Comparison of ENCODE assay signal across 16 cellular contexts in the genomic region with DNA sequence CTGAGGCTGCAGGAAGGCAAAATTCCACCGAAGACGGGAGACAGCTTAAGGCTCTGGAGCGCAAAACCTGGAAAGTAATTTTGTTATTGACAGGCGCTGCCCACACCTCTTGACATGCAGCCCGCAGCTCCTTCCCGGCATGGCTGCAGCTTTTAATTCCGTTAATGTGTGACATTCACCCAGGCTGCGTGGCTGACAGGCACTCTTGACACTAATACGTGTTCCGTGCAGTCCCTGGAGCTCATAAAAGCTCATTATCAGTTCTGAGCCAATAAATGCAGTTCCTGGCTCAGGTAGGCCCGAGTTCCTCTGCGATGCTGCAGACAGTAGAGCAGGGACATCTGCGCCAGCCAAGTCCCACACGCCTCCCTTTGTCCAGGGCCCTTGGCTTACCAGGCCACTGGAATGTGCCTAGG. TPM values are rescaled to one million over a fixed set of nuclear protein-coding genes. Genes with fewer than 3 reads are reported as not detected.
DNase-seq lines count a peak whose midpoint lies in the region; ATAC-seq and TF ChIP-seq lines count a peak whose summit lies in the region.
"Had no signal": no experiment of that assay in that cellular context is flagged by ENCODE, and none has a peak within 500 bp of the region (broad histone marks: within the 10 kb centered on the region; RNA-seq: fewer than 3 reads in every experiment).

No MANE protein-coding gene starts in this region.

- TF ChIP-seq POLR2A in body of pancreas (IDR thresholded peaks at IDR 0.05) = no peak

- WGBS in H9 (ENCODE audit: extremely low coverage, insufficient read length, low lambda C conversion rate) = no CpG with 5 or more reads among the region's 14 CpGs
- 76 to 77% methylated on average over 12 to 14 of the region's 14 CpGs for WGBS in body of pancreas, 2 donors

- H2BK12ac ChIP-seq in H9 (ENCODE audit: insufficient read length, low read depth, low read length) = no peak overlapping the region

- no peak overlapping the region for H2BK120ac ChIP-seq in H9 (ENCODE audit: low read depth, low read length, poor library complexity, severe bottlenecking)

- H2AK5ac ChIP-seq in H9 (ENCODE audit: insufficient read length, low read length) = no peak overlapping the region

- no peaks in the 10 kb centered on the region for H3K79me1 ChIP-seq in H9 (ENCODE audit: insufficient read depth, low read depth, low read length, poor library complexity, severe bottlenecking)

- no peak overlapping the region for H3K18ac ChIP-seq in H9 (ENCODE audit: insufficient read length, low read depth, low read length)

- peak overlapping the region in 1 of 3 experiments; percentile 71; a peak in 3 of 7 replicates for H3K27ac Mint-ChIP-seq in H9
- H3K27ac Mint-ChIP-seq in progenitor cell of endocrine pancreas = peak overlapping the region; percentile 63
- H3K27ac Mint-ChIP-seq: naive B cell; stimulated activated naive CD8-positive, alpha-beta T cell treated with anti-CD3 and anti-CD28 coated beads, Interleukin-15, Interleukin-2, amounts not matched to agents 100 ng/mL and 50 ng/mL, for 24 hours had no signal

- H3K23ac ChIP-seq in H9 (ENCODE audit: insufficient read length, low read depth, low read length) = no peak overlapping the region

- DNase-seq in H9 (peak; percentile 29), caudate nucleus (lab: John Stamatoyannopoulos, UW) (peak in 40 of 61 donors; percentile 8 to 91 (median 44)), left ventricle myocardium superior (peak; percentile 65), progenitor cell of endocrine pancreas (ENCODE audit: low spot score, unreplicated experiment) (no peak), body of pancreas (no peak), cortex of kidney (lab: John Stamatoyannopoulos, UW) (no peak)
- DNase-seq: activated naive CD4-positive, alpha-beta T cell; GF-D8; MM.1S; naive B cell had no signal

- peaks cover 8 to 13% of the 10 kb centered on the region in 2 experiments; a peak in 4 of 5 replicates for H3K9me3 Mint-ChIP-seq in H9
- H3K9me3 Mint-ChIP-seq in progenitor cell of endocrine pancreas (ENCODE audit: low read depth) = peaks cover 10% of the 10 kb centered on the region

- H3K14ac ChIP-seq in H9 (ENCODE audit: insufficient read depth, low read length) = no peak overlapping the region

- H3K23me2 ChIP-seq in H9 (ENCODE audit: insufficient read length, low read depth, low read length, poor library complexity, severe bottlenecking) = no peaks in the 10 kb centered on the region

- H3K4me1 ChIP-seq in H9 (ENCODE audit: insufficient read depth, low read length) = peaks cover 4% of the 10 kb centered on the region; the same call in 1 of the 2 replicates
- H3K4me1 ChIP-seq in body of pancreas = peaks cover 7% of the 10 kb centered on the region
- H3K4me1 ChIP-seq: Caco-2 had no signal

- no peak overlapping the region for H2BK15ac ChIP-seq in H9 (ENCODE audit: low read depth, low read length)

- no peaks in the 10 kb centered on the region; the same call in 1 of the 2 replicates for H3K27me3 ChIP-seq in H9 (ENCODE audit: insufficient read depth, low read length)
- H3K27me3 ChIP-seq in body of pancreas = no peaks in the 10 kb centered on the region

- no peaks in the 10 kb centered on the region for H3K79me2 ChIP-seq in H9 (ENCODE audit: insufficient read depth, low read length)

- no peak overlapping the region for H4K91ac ChIP-seq in H9 (ENCODE audit: insufficient read length, low read depth, low read length)

- no peak overlapping the region for H3K9ac ChIP-seq in H9 (ENCODE audit: extremely low read depth, insufficient read length, low read length)

- no peak overlapping the region for H3T11ph ChIP-seq in H9 (ENCODE audit: low read length)

- H2BK20ac ChIP-seq in H9 (ENCODE audit: low read depth, low read length, poor library complexity, severe bottlenecking) = no peak overlapping the region

- no peak overlapping the region for H3K56ac ChIP-seq in H9 (ENCODE audit: insufficient read length, low read depth, low read length)

- no peaks in the 10 kb centered on the region for H3K36me3 ChIP-seq in body of pancreas (replicated peaks in 1 of 2; ENCODE audit: insufficient read depth in 1 of 2, low read depth in 2 of 2)

- intact Hi-C loops in left ventricle myocardium superior (cut with micrococcal nuclease) (no loop called here), body of pancreas (cut with DNase I) (no loop called here)

- H3K36me3 Mint-ChIP-seq in H9 (ENCODE audit: insufficient read depth in 1 of 3, low read depth in 3 of 3) (peaks cover 7 to 13% (median 8%) of the 10 kb centered on the region in 3 experiments; a peak in 6 of 7 replicates), progenitor cell of endocrine pancreas (ENCODE audit: insufficient read depth) (peaks cover 3% of the 10 kb centered on the region)

- peaks cover 56 to 60% of the 10 kb centered on the region in 2 experiments for H3K4me1 Mint-ChIP-seq in H9
- H3K4me1 Mint-ChIP-seq in progenitor cell of endocrine pancreas (ENCODE audit: low read depth) = peaks cover 14% of the 10 kb centered on the region
- H3K4me1 Mint-ChIP-seq: naive B cell had no signal

- H3K4me2 ChIP-seq in H9 (ENCODE audit: insufficient read depth, insufficient read length, low read length) = no peak overlapping the region

- no peak overlapping the region for H4K5ac ChIP-seq in H9 (ENCODE audit: insufficient read length, low read depth, low read length)

- TF ChIP-seq CTCF in H9 (conservative IDR thresholded peaks at IDR 0.05) (no peak), progenitor cell of endocrine pancreas (IDR thresholded peaks at IDR 0.05; ENCODE audit: unreplicated experiment) (no peak), body of pancreas (IDR thresholded peaks at IDR 0.05) (no peak)

- no peaks in the 10 kb centered on the region for H3K9me3 ChIP-seq in H9 (ENCODE audit: control insufficient read depth, low read depth, low read length)
- H3K9me3 ChIP-seq in body of pancreas = peaks cover 0 to 6% (median 0%) of the 10 kb centered on the region in 3 donors

- ATAC-seq in left ventricle myocardium superior = peak; percentile 43
- ATAC-seq in body of pancreas = no peak
- no peak for ATAC-seq in GM21737 (IDR thresholded peaks at IDR 0.05; ENCODE audit: unreplicated experiment)
- ATAC-seq in GM21381 (IDR thresholded peaks at IDR 0.05; ENCODE audit: unreplicated experiment) = no peak

- H3K27ac ChIP-seq in H9 (ENCODE audit: insufficient read length, low read depth, low read length) = no peak overlapping the region
- H3K27ac ChIP-seq in caudate nucleus (ENCODE audit: low read depth, low read length) = no peak overlapping the region
- no peak overlapping the region for H3K27ac ChIP-seq in body of pancreas
- H3K27ac ChIP-seq: SK-N-MC had no signal

- H3K27me3 Mint-ChIP-seq in H9 (ENCODE audit: low read depth) (peaks cover 48% of the 10 kb centered on the region), progenitor cell of endocrine pancreas (no peaks in the 10 kb centered on the region)

- H2BK5ac ChIP-seq in H9 (ENCODE audit: insufficient read length, low read length) = no peak overlapping the region

- H4K8ac ChIP-seq in H9 (replicated peaks; ENCODE audit: insufficient read length, low read depth, low read length) = no peak overlapping the region

- no peak overlapping the region for H2AFZ ChIP-seq in H9 (ENCODE audit: low read length)

- H3K4me3 Mint-ChIP-seq in H9 (no peak overlapping the region), progenitor cell of endocrine pancreas (ENCODE audit: low read depth) (no peak overlapping the region)
- H3K4me3 Mint-ChIP-seq: naive B cell; stimulated activated naive CD8-positive, alpha-beta T cell treated with anti-CD3 and anti-CD28 coated beads, Interleukin-15, Interleukin-2, amounts not matched to agents 100 ng/mL and 50 ng/mL, for 24 hours had no signal

- no peak overlapping the region for H3K4me3 ChIP-seq in body of pancreas
- H3K4me3 ChIP-seq: SK-N-MC had no signal

- no peaks in the 10 kb centered on the region for H4K20me1 ChIP-seq in H9 (ENCODE audit: control insufficient read depth, insufficient read depth, insufficient read length)

- no peak overlapping the region for H3K4ac ChIP-seq in H9 (ENCODE audit: low read depth, low read length)

RNA-seq across cellular contexts. Expression of gene TSPAN18, which starts 34.8 kb away (rescaled TPM):
- total RNA-seq in H9 (2021) (25.3 and 26.5 TPM in 2 replicates), left ventricle myocardium superior (94.6 TPM), progenitor cell of endocrine pancreas (21.3 and 25.7 TPM in 2 replicates), body of pancreas (1 to 10 TPM; 2.1 to 3.0 TPM)
- total RNA-seq: HT-29 had no signal

Comparison
In these comparisons a context has a peak if more than half of its experiments do, and no peak if none do; other contexts are left out.
1. DNase-seq: peak in H9 (single experiment), caudate nucleus (40 of 61) and left ventricle myocardium superior (single experiment); none in progenitor cell of endocrine pancreas (single experiment), body of pancreas (0 of 4) and cortex of kidney (single experiment).